ENCODE assay signal across 33 cellular contexts in the genomic region with DNA sequence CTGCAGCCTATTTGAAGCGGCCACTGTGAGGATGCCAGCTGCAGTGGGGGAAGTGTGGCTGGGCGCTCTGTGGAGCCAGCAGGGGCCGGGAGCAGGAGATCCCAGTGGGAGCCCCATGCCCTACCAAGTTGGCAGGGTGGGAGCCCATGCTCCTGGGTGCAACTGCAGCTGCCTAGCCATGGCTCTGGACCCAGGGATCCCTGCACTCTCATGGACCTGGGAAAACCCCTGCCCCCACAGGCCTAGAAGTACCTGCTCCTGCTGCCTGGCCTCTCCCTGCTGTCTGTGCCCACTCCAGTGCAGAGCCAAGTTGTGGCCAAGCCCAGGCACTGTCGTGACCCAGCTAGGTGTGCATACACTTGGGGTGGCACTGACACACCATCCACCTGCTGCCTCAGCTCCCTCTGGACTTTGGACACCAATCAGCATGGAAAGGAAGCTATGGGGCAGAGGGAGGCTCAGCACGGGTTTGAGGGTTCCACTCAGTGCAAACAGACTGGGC.
"Had no signal": no experiment of that assay in that cellular context is flagged by ENCODE, and none has a peak within 500 bp of the region (broad histone marks: within the 10 kb centered on the region; RNA-seq: fewer than 3 reads in every experiment).

No MANE protein-coding gene starts in this region.

- FAIRE-seq: TTC549 had no signal

- H3K4me1 Mint-ChIP-seq: activated CD4-positive, alpha-beta T cell treated with anti-CD3 and anti-CD28 coated beads, Interleukin-2, amount 10 ng/mL, durations not matched to agents 24 days and 14 days; activated naive CD8-positive, alpha-beta T cell treated with anti-CD3 and anti-CD28 coated beads for 36 hours; activated T-helper 17 cell treated with anti-CD3 and anti-CD28 coated beads, Interleukin-2, amount 50 U/mL, for 72 hours had no signal

- H3K4me3 ChIP-seq: ascending aorta, MG63, Peyer's patch, SJCRH30 had no signal

- H3K27ac ChIP-seq: ascending aorta, Peyer's patch, SJCRH30 had no signal

- H3K4me1 ChIP-seq: ascending aorta, Peyer's patch, SJCRH30 had no signal

- DNase-seq: activated CD4-positive, alpha-beta T cell treated with anti-CD3 and anti-CD28 coated beads, Interleukin-2, amount 10 ng/mL, durations not matched to agents 24 days and 14 days; activated CD4-positive, alpha-beta T cell treated with anti-CD3 and anti-CD28 coated beads, Interleukin-2, amount 50 U/mL, for 4 hours; activated CD8-positive, alpha-beta T cell treated with anti-CD3 and anti-CD28 coated beads for 36 hours; activated effector memory CD4-positive, alpha-beta T cell treated with anti-CD3 and anti-CD28 coated beads, Interleukin-2, amount 50 U/mL, for 16 hours; activated naive CD4-positive, alpha-beta T cell; activated naive CD4-positive, alpha-beta T cell treated with anti-CD3 and anti-CD28 coated beads, Interleukin-2, amount 50 U/mL, for 16 hours; activated naive CD8-positive, alpha-beta T cell treated with anti-CD3 and anti-CD28 coated beads for 36 hours; activated T-cell treated with anti-CD3 and anti-CD28 coated beads, Interleukin-2, amount 50 U/mL, for 1 hour; activated T-cell treated with anti-CD3 and anti-CD28 coated beads, Interleukin-2, amount 50 U/mL, for 72 hours; amniotic stem cell; caudate nucleus; Kasumi-1; KG1; MG63; NCI-H1048; NCI-H1105 treated with DMSO at 0.1 percent for 48 hours; NCI-H1436; NCI-H1694; NCI-H1930; NCI-H2081 treated with DMSO at 0.1 percent for 48 hours; NCI-H345; NCI-H524 treated with DMSO at 0.1 percent for 48 hours; NK-92 treated with Interleukin-12 subunit alpha and Interleukin-12 subunit beta, amount 100 ng/mL, for 24 hours; Peyer's patch; RPMI8226; SHP77; SJCRH30; SK-N-SH had no signal

- H3K27me3 ChIP-seq: ascending aorta, MG63, Peyer's patch, SJCRH30 had no signal

- H3K9ac ChIP-seq: SK-N-SH had no signal

- H3K4me2 ChIP-seq: SK-N-SH had no signal

- H3K9me3 ChIP-seq: ascending aorta, SJCRH30, SK-N-SH had no signal

- H3K4me3 Mint-ChIP-seq: activated CD4-positive, alpha-beta T cell treated with anti-CD3 and anti-CD28 coated beads, Interleukin-2, amount 10 ng/mL, durations not matched to agents 24 days and 14 days; activated CD8-positive, alpha-beta T cell treated with anti-CD3 and anti-CD28 coated beads for 36 hours; activated naive CD8-positive, alpha-beta T cell treated with anti-CD3 and anti-CD28 coated beads for 36 hours; activated T-cell treated with anti-CD3 and anti-CD28 coated beads, Interleukin-2, amount 50 U/mL, for 72 hours; activated T-helper 17 cell treated with anti-CD3 and anti-CD28 coated beads, Interleukin-2, amount 50 U/mL, for 72 hours; T-helper 1 cell treated with Interleukin-12 subunit alpha and Interleukin-12 subunit beta and Interleukin-4 antibody, amounts not matched to agents 30 μg/mL and 1 μg/mL, for 36 hours; T-helper 2 cell treated with Interferon-gamma antibody and Interleukin-4, amounts not matched to agents 5 μg/mL and 100 μg/mL, for 36 hours had no signal

- H3K36me3 ChIP-seq: ascending aorta, MG63, Peyer's patch, SJCRH30 had no signal

- H3K27ac Mint-ChIP-seq: activated CD4-positive, alpha-beta T cell treated with anti-CD3 and anti-CD28 coated beads, Interleukin-2, amount 10 ng/mL, durations not matched to agents 24 days and 14 days; activated CD8-positive, alpha-beta T cell treated with anti-CD3 and anti-CD28 coated beads for 36 hours; activated naive CD8-positive, alpha-beta T cell treated with anti-CD3 and anti-CD28 coated beads for 36 hours; activated T-cell treated with anti-CD3 and anti-CD28 coated beads, Interleukin-2, amount 50 U/mL, for 72 hours; activated T-helper 17 cell treated with anti-CD3 and anti-CD28 coated beads, Interleukin-2, amount 50 U/mL, for 72 hours; T-helper 1 cell treated with Interleukin-12 subunit alpha and Interleukin-12 subunit beta and Interleukin-4 antibody, amounts not matched to agents 30 μg/mL and 1 μg/mL, for 36 hours; T-helper 2 cell treated with Interferon-gamma antibody and Interleukin-4, amounts not matched to agents 5 μg/mL and 100 μg/mL, for 36 hours had no signal
